ENCODE assay signal across 16 cellular contexts in genomic region chr3:66107855-66108254, GRCh38.
A peak's percentile ranks its signal among the peaks of the same experiment; 100 is the strongest.
DNase-seq lines count a peak whose midpoint lies in the region; ATAC-seq and TF ChIP-seq lines count a peak whose summit lies in the region.
"Had no signal": no experiment of that assay in that cellular context is flagged by ENCODE, and none has a peak within 500 bp of the region (broad histone marks: within the 10 kb centered on the region; RNA-seq: fewer than 3 reads in every experiment).

No MANE protein-coding gene starts in this region.

- H3K27me3 ChIP-seq in smooth muscle cell (ENCODE audit: low read depth): no peaks in the 10 kb centered on the region
- H3K27me3 ChIP-seq: tibial artery had no signal

- WGBS in smooth muscle cell (ENCODE audit: low lambda C conversion rate): 51% methylated on average over 4 of the region's 4 CpGs

- no peak overlapping the region for H3K4me3 Mint-ChIP-seq in HFFc6
- H3K4me3 Mint-ChIP-seq: CD8-positive, alpha-beta memory T cell; natural killer cell had no signal

- no peaks in the 10 kb centered on the region for H4K20me1 ChIP-seq in smooth muscle cell (ENCODE audit: low read depth)

- H3K27ac ChIP-seq in smooth muscle cell (ENCODE audit: low read depth): no peak overlapping the region
- H3K27ac ChIP-seq: tibial artery had no signal

- H3K27ac Mint-ChIP-seq in HFFc6: no peak overlapping the region
- H3K27ac Mint-ChIP-seq: CD8-positive, alpha-beta memory T cell; natural killer cell had no signal

- H3K9me3 ChIP-seq in smooth muscle cell (replicated peaks; ENCODE audit: low read depth): no peaks in the 10 kb centered on the region
- H3K9me3 ChIP-seq: HAP-1, tibial artery had no signal

- H3K27me3 Mint-ChIP-seq in HFFc6 (ENCODE audit: insufficient read depth): no peaks in the 10 kb centered on the region

- no peaks in the 10 kb centered on the region for H3K4me1 ChIP-seq in smooth muscle cell (ENCODE audit: low read depth)

- DNase-seq in GM04503 (ENCODE audit: low read depth): peak; percentile 64
- DNase-seq in SK-MEL-5 (ENCODE audit: low read depth, low spot score): peak; percentile 22
- DNase-seq in fibroblast of gingiva (ENCODE audit: low read depth): peak; percentile 84
- DNase-seq in smooth muscle cell (lab: John Stamatoyannopoulos, UW; ENCODE audit: unreplicated experiment): no peak
- DNase-seq in HFFc6: no peak
- DNase-seq: activated effector memory CD4-positive, alpha-beta T cell treated with anti-CD3 and anti-CD28 coated beads, Interleukin-2, amount 50 U/mL, for 16 hours; CD8-positive, alpha-beta memory T cell; hypothalamus; left ventricle myocardium superior; natural killer cell; NCI-H2081; NCI-H82; tibial artery had no signal

- H3K9me3 Mint-ChIP-seq in HFFc6: no peaks in the 10 kb centered on the region
- H3K9me3 Mint-ChIP-seq: natural killer cell had no signal

- H3K9ac ChIP-seq in smooth muscle cell (ENCODE audit: low read depth): no peak overlapping the region

- no peaks in the 10 kb centered on the region for H3K36me3 ChIP-seq in smooth muscle cell (ENCODE audit: low read depth)
- H3K36me3 ChIP-seq: HAP-1, tibial artery had no signal

- no peak for TF ChIP-seq CTCF in smooth muscle cell (IDR thresholded peaks at IDR 0.05; ENCODE audit: borderline replicate concordance, insufficient read depth, poor library complexity, severe bottlenecking)
- no peak for TF ChIP-seq CTCF in HFFc6 (IDR thresholded peaks at IDR 0.05)

- H3K4me3 ChIP-seq in smooth muscle cell: no peak overlapping the region
- H3K4me3 ChIP-seq: HAP-1, tibial artery had no signal

- in situ Hi-C loops in SK-MEL-5 (cut with HindIII; ENCODE audit: low pct_unique_long_range_greater_than_20kb, low sequenced_read_pairs): no loop called here

- no peak overlapping the region for H3K4me2 ChIP-seq in smooth muscle cell

- no peaks in the 10 kb centered on the region for H3K79me2 ChIP-seq in smooth muscle cell (ENCODE audit: low read depth)

- no peaks in the 10 kb centered on the region for H3K36me3 Mint-ChIP-seq in HFFc6 (ENCODE audit: low read depth)
- H3K36me3 Mint-ChIP-seq: CD8-positive, alpha-beta memory T cell; natural killer cell had no signal

- H2AFZ ChIP-seq in smooth muscle cell (ENCODE audit: low read depth): peak overlapping the region; percentile 29

- H3K4me1 Mint-ChIP-seq in HFFc6 (ENCODE audit: low read depth): peaks cover 29% of the 10 kb centered on the region
- H3K4me1 Mint-ChIP-seq: CD8-positive, alpha-beta memory T cell; natural killer cell had no signal

- no peaks in the 10 kb centered on the region for H3F3A ChIP-seq in smooth muscle cell (ENCODE audit: low read depth)

- ATAC-seq in GM18868 (IDR thresholded peaks at IDR 0.05; ENCODE audit: unreplicated experiment) (no peak), GM21367 (IDR thresholded peaks at IDR 0.05; ENCODE audit: unreplicated experiment) (no peak)
- ATAC-seq: left ventricle myocardium superior, natural killer cell had no signal

Comparison
In these comparisons a context has a peak if more than half of its experiments do, and no peak if none do; other contexts are left out.
1. DNase-seq: peak in GM04503 (single experiment), SK-MEL-5 (single experiment) and fibroblast of gingiva (single experiment); none in smooth muscle cell (single experiment) and HFFc6 (single experiment).